13 cellular contexts compared by ENCODE assay signal in the genomic region with DNA sequence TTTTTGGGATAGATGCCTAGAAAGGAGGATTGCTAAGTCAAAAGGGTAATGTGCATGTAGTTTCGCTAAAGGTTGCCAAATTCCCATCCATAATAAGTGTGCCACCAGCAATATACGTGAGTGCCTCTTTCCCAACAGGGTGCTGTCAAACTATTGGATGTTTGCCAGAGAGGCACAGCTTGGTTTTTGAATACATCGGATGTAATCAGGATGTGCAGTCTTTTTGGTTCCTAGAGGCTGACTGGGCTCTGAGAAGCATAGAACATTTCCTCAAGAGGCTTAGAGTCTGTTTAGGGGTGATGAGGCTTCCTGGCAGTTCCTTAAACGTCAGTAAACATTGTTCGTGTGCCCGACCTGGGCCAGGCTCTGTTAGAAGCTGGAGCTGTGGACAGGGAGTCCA. TPM values are rescaled to one million over a fixed set of nuclear protein-coding genes. Genes with fewer than 3 reads are reported as not detected.
DNase-seq lines count a peak whose midpoint lies in the region; ATAC-seq and TF ChIP-seq lines count a peak whose summit lies in the region.
"Had no signal": no experiment of that assay in that cellular context is flagged by ENCODE, and none has a peak within 500 bp of the region (broad histone marks: within the 10 kb centered on the region; RNA-seq: fewer than 3 reads in every experiment).

No MANE protein-coding gene starts in this region.

- DNase-seq in SHP77 (lab: John Stamatoyannopoulos, UW) (peak; percentile 30 to 59), SHP77 treated with DMSO at 0.1 percent for 48 hours (lab: John Stamatoyannopoulos, UW) (no peak), NCI-H345 (lab: John Stamatoyannopoulos, UW) (peak; percentile 87), choroid plexus epithelial cell (ENCODE audit: low read depth) (peak; percentile 16), superior temporal gyrus (ENCODE audit: extremely low spot score) (peak; percentile 30), suprapubic skin (ENCODE audit: low spot score in 2 of 2) (no peak)
- DNase-seq: activated CD8-positive, alpha-beta T cell treated with anti-CD3 and anti-CD28 coated beads, Interleukin-2, amount 10 ng/mL, durations not matched to agents 7 days and 5 days; effector CD4-positive, alpha-beta T cell; stimulated activated CD4-positive, alpha-beta T cell treated with anti-CD3 and anti-CD28 coated beads, Interleukin-15, amount 100 ng/mL, for 24 hours had no signal

- no peak overlapping the region for H3K27ac ChIP-seq in suprapubic skin
- H3K27ac ChIP-seq: thoracic aorta had no signal

- 39% methylated on average over 6 of the region's 6 CpGs for WGBS in suprapubic skin

- peaks cover 21% of the 10 kb centered on the region for H3K4me1 ChIP-seq in suprapubic skin

- H3K27me3 ChIP-seq in suprapubic skin: no peaks in the 10 kb centered on the region

- TF ChIP-seq CTCF in choroid plexus epithelial cell (conservative IDR thresholded peaks at IDR 0.05; ENCODE audit: low read depth, low read length) (no peak), suprapubic skin (IDR thresholded peaks at IDR 0.05) (no peak)

- ATAC-seq in HG02759 (IDR thresholded peaks at IDR 0.05; ENCODE audit: unreplicated experiment) (no peak), GM18498 (IDR thresholded peaks at IDR 0.05; ENCODE audit: unreplicated experiment) (no peak)
- ATAC-seq: activated CD8-positive, alpha-beta T cell treated with anti-CD3 and anti-CD28 coated beads, Interleukin-2, amount 10 ng/mL, durations not matched to agents 7 days and 5 days; SK-N-SH treated with all-trans-retinoic acid at 6 μM for 48 hours had no signal

- H3K36me3 ChIP-seq in suprapubic skin: no peaks in the 10 kb centered on the region
- H3K36me3 ChIP-seq: thoracic aorta had no signal

- TF ChIP-seq EP300 in suprapubic skin (IDR thresholded peaks at IDR 0.05): no peak

- no peak for TF ChIP-seq POLR2A in suprapubic skin (IDR thresholded peaks at IDR 0.05)

- H3K4me3 ChIP-seq in choroid plexus epithelial cell (ENCODE audit: low read depth, low read length) (no peak overlapping the region), suprapubic skin (no peak overlapping the region)
- H3K4me3 ChIP-seq: thoracic aorta had no signal

- no peaks in the 10 kb centered on the region for H3K9me3 ChIP-seq in suprapubic skin
- H3K9me3 ChIP-seq: thoracic aorta had no signal

RNA-seq across cellular contexts. Expression of a gene that starts 28.0 kb away (rescaled TPM):
- 10 to 100 TPM; 14.1 to 30.7 (median 19.4) TPM for total RNA-seq in suprapubic skin

Comparison
In these comparisons a context has a peak if more than half of its experiments do, and no peak if none do; other contexts are left out.
1. DNase-seq: peak in SHP77 (2 of 2), NCI-H345 (single experiment), choroid plexus epithelial cell (single experiment) and superior temporal gyrus (single experiment); none in SHP77 treated with DMSO at 0.1 percent for 48 hours (single experiment) and suprapubic skin (0 of 2).